9 cellular contexts compared by ENCODE assay signal in genomic region chr9:113577525-113578261, GRCh38.
DNase-seq lines count a peak whose midpoint lies in the region; ATAC-seq and TF ChIP-seq lines count a peak whose summit lies in the region.
"Had no signal": no experiment of that assay in that cellular context is flagged by ENCODE, and none has a peak within 500 bp of the region (broad histone marks: within the 10 kb centered on the region; RNA-seq: fewer than 3 reads in every experiment).

No MANE protein-coding gene starts in this region.

- peak overlapping the region; percentile 28 for H3K27ac Mint-ChIP-seq in activated naive CD4-positive, alpha-beta T cell treated with anti-CD3 and anti-CD28 coated beads for 36 hours
- peak overlapping the region in 1 of 2 donors; percentile 93 for H3K27ac Mint-ChIP-seq in activated naive CD4-positive, alpha-beta T cell treated with anti-CD3 and anti-CD28 coated beads, Interleukin-2, amount 50 U/mL, for 72 hours
- H3K27ac Mint-ChIP-seq in activated naive CD8-positive, alpha-beta T cell treated with anti-CD3 and anti-CD28 coated beads, Interleukin-2, amount 50 U/mL, for 24 hours = peak overlapping the region; percentile 88

- no peaks in the 10 kb centered on the region for H3K9me3 Mint-ChIP-seq in activated naive CD4-positive, alpha-beta T cell treated with anti-CD3 and anti-CD28 coated beads for 36 hours
- H3K9me3 Mint-ChIP-seq in activated naive CD4-positive, alpha-beta T cell treated with anti-CD3 and anti-CD28 coated beads, Interleukin-2, amount 50 U/mL, for 72 hours = no peaks in the 10 kb centered on the region
- no peaks in the 10 kb centered on the region for H3K9me3 Mint-ChIP-seq in activated naive CD8-positive, alpha-beta T cell treated with anti-CD3 and anti-CD28 coated beads, Interleukin-2, amount 50 U/mL, for 24 hours

- WGBS in right cardiac atrium = 60% methylated on average over 11 of the region's 11 CpGs

- no peaks in the 10 kb centered on the region for H3K36me3 ChIP-seq in vagina

- no peak for TF ChIP-seq POLR2A in vagina (IDR thresholded peaks at IDR 0.05)

- no peak overlapping the region for H3K4me3 ChIP-seq in right cardiac atrium (ENCODE audit: low read length)
- no peak overlapping the region for H3K4me3 ChIP-seq in vagina
- H3K4me3 ChIP-seq: psoas muscle had no signal

- peaks cover 63% of the 10 kb centered on the region for H3K4me1 Mint-ChIP-seq in activated naive CD4-positive, alpha-beta T cell treated with anti-CD3 and anti-CD28 coated beads for 36 hours (ENCODE audit: low read depth)
- peaks cover 81% of the 10 kb centered on the region for H3K4me1 Mint-ChIP-seq in activated naive CD8-positive, alpha-beta T cell treated with anti-CD3 and anti-CD28 coated beads, Interleukin-2, amount 50 U/mL, for 24 hours

- peaks cover under 1% of the 10 kb centered on the region for H3K36me3 Mint-ChIP-seq in activated naive CD4-positive, alpha-beta T cell treated with anti-CD3 and anti-CD28 coated beads for 36 hours (ENCODE audit: low read depth)
- H3K36me3 Mint-ChIP-seq in activated naive CD4-positive, alpha-beta T cell treated with anti-CD3 and anti-CD28 coated beads, Interleukin-2, amount 50 U/mL, for 72 hours = peaks cover 0 to 20% of the 10 kb centered on the region in 2 donors
- peaks cover 20% of the 10 kb centered on the region for H3K36me3 Mint-ChIP-seq in activated naive CD8-positive, alpha-beta T cell treated with anti-CD3 and anti-CD28 coated beads, Interleukin-2, amount 50 U/mL, for 24 hours (ENCODE audit: low read depth)

- no peak overlapping the region for H3K4me3 Mint-ChIP-seq in activated naive CD4-positive, alpha-beta T cell treated with anti-CD3 and anti-CD28 coated beads for 36 hours
- peak overlapping the region; percentile 15 for H3K4me3 Mint-ChIP-seq in activated naive CD8-positive, alpha-beta T cell treated with anti-CD3 and anti-CD28 coated beads, Interleukin-2, amount 50 U/mL, for 24 hours

- intact Hi-C loops in activated naive CD4-positive, alpha-beta T cell treated with anti-CD3 and anti-CD28 coated beads for 36 hours (cut with micrococcal nuclease) = loop anchor here (2.0 kb wide), 1 partner anchor 23 kb away; no protein-coding TSS in a partner anchor
- intact Hi-C loops in right cardiac atrium (cut with DNase I) (no loop called here), vagina (cut with DNase I) (no loop called here)

- H3K4me1 ChIP-seq in right cardiac atrium (ENCODE audit: control insufficient read depth, insufficient read depth, low read length) = peaks cover 48% of the 10 kb centered on the region
- peaks cover 77% of the 10 kb centered on the region for H3K4me1 ChIP-seq in vagina

- no peak for TF ChIP-seq CTCF in vagina (IDR thresholded peaks at IDR 0.05)
- no peak for TF ChIP-seq CTCF in omental fat pad (IDR thresholded peaks at IDR 0.05)

- CTCF ChIA-PET in activated naive CD4-positive, alpha-beta T cell treated with anti-CD3 and anti-CD28 coated beads for 36 hours (lab: Charles Lee) = interaction anchor here (0.9 to 5.5 kb wide), 7 partner anchors 14 to 168 kb away, joined by 3 to 69 read pairs (median 13); partner anchors contain the start of genes C9orf43 and POLE3

- ATAC-seq in activated naive CD4-positive, alpha-beta T cell treated with anti-CD3 and anti-CD28 coated beads, Interleukin-2, amount 50 U/mL, for 72 hours = no peak
- ATAC-seq in activated naive CD8-positive, alpha-beta T cell treated with anti-CD3 and anti-CD28 coated beads, Interleukin-2, amount 50 U/mL, for 24 hours = no peak
- ATAC-seq in right cardiac atrium (peak in 1 of 2 donors; percentile 53), HG02588 (IDR thresholded peaks at IDR 0.05; ENCODE audit: unreplicated experiment) (no peak), omental fat pad (ENCODE audit: low FRiP score) (no peak)
- ATAC-seq: psoas muscle had no signal

- no peak for DNase-seq in activated naive CD4-positive, alpha-beta T cell treated with anti-CD3 and anti-CD28 coated beads for 36 hours
- DNase-seq in activated naive CD4-positive, alpha-beta T cell treated with anti-CD3 and anti-CD28 coated beads, Interleukin-2, amount 50 U/mL, for 72 hours (ENCODE audit: low spot score in 2 of 2) = no peak
- no peak for DNase-seq in activated naive CD8-positive, alpha-beta T cell treated with anti-CD3 and anti-CD28 coated beads, Interleukin-2, amount 50 U/mL, for 24 hours
- peak; percentile 63 to 84 (median 74) for DNase-seq in right cardiac atrium
- DNase-seq in vagina (ENCODE audit: extremely low spot score in 2 of 2) = no peak
- DNase-seq in NCI-H1436 (lab: John Stamatoyannopoulos, UW) = no peak
- no peak for DNase-seq in omental fat pad (ENCODE audit: low spot score)

- no peaks in the 10 kb centered on the region for H3K27me3 Mint-ChIP-seq in activated naive CD4-positive, alpha-beta T cell treated with anti-CD3 and anti-CD28 coated beads for 36 hours (ENCODE audit: low read depth)
- H3K27me3 Mint-ChIP-seq in activated naive CD8-positive, alpha-beta T cell treated with anti-CD3 and anti-CD28 coated beads, Interleukin-2, amount 50 U/mL, for 24 hours = no peaks in the 10 kb centered on the region

- H3K27me3 ChIP-seq in right cardiac atrium (ENCODE audit: control insufficient read depth, insufficient read depth) (no peaks in the 10 kb centered on the region), vagina (no peaks in the 10 kb centered on the region)

- H3K9me3 ChIP-seq in right cardiac atrium (ENCODE audit: control insufficient read depth, low read length) (no peaks in the 10 kb centered on the region), vagina (no peaks in the 10 kb centered on the region)
- H3K9me3 ChIP-seq: psoas muscle had no signal

- peak overlapping the region; percentile 85 for H3K27ac ChIP-seq in right cardiac atrium (ENCODE audit: low read length)
- peak overlapping the region; percentile 45 for H3K27ac ChIP-seq in vagina

Comparison
In these comparisons a context has a peak if more than half of its experiments do, and no peak if none do; other contexts are left out.
1. DNase-seq: peak in right cardiac atrium (3 of 3); none in activated naive CD4-positive, alpha-beta T cell treated with anti-CD3 and anti-CD28 coated beads for 36 hours (single experiment), activated naive CD4-positive, alpha-beta T cell treated with anti-CD3 and anti-CD28 coated beads, Interleukin-2, amount 50 U/mL, for 72 hours (0 of 2), activated naive CD8-positive, alpha-beta T cell treated with anti-CD3 and anti-CD28 coated beads, Interleukin-2, amount 50 U/mL, for 24 hours (single experiment), vagina (0 of 2), NCI-H1436 (single experiment) and omental fat pad (single experiment).